Comparison of ENCODE assay signal across 18 cellular contexts in the genomic region with DNA sequence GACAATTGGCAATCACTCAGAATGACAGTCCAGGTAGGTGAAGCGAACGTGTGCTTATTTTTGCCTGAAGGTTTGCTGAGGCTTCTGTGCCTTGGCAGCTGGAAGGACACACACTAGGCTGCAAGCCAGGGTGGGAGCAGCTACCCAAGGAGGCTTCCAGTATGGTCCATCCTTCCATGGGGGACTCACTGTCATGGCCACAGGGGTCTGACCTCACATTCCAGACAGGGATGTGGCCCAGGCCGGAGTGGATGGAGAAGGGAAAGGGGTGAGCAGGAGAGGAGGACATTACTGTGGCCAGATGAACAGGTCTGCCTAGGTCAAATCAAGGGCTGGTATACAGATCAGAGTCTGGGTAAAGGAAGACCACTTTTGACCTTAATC.
DNase-seq lines count a peak whose midpoint lies in the region; ATAC-seq, FAIRE-seq and TF ChIP-seq lines count a peak whose summit lies in the region.
"Had no signal": no experiment of that assay in that cellular context is flagged by ENCODE, and none has a peak within 500 bp of the region (broad histone marks: within the 10 kb centered on the region; RNA-seq: fewer than 3 reads in every experiment).

No MANE protein-coding gene starts in this region.

- H3K27ac Mint-ChIP-seq in astrocyte (ENCODE audit: unreplicated experiment): no peak overlapping the region
- H3K27ac Mint-ChIP-seq in activated CD4-positive, alpha-beta T cell treated with anti-CD3 and anti-CD28 coated beads for 36 hours: no peak overlapping the region
- H3K27ac Mint-ChIP-seq: HFFc6 had no signal

- H2AFZ ChIP-seq in PC-3 (ENCODE audit: low read length): no peak overlapping the region
- no peak overlapping the region for H2AFZ ChIP-seq in astrocyte (ENCODE audit: low read depth, low read length)
- no peak overlapping the region for H2AFZ ChIP-seq in smooth muscle cell (ENCODE audit: low read depth)

- no peak overlapping the region for H3K4me3 Mint-ChIP-seq in astrocyte (ENCODE audit: unreplicated experiment)
- H3K4me3 Mint-ChIP-seq in activated CD4-positive, alpha-beta T cell treated with anti-CD3 and anti-CD28 coated beads for 36 hours: no peak overlapping the region
- H3K4me3 Mint-ChIP-seq: CD8-positive, alpha-beta memory T cell had no signal

- H3K9me3 Mint-ChIP-seq in astrocyte (ENCODE audit: unreplicated experiment): no peaks in the 10 kb centered on the region
- H3K9me3 Mint-ChIP-seq in activated CD4-positive, alpha-beta T cell treated with anti-CD3 and anti-CD28 coated beads for 36 hours (ENCODE audit: low read depth): no peaks in the 10 kb centered on the region
- H3K9me3 Mint-ChIP-seq: CD8-positive, alpha-beta memory T cell had no signal

- POLR2A ChIA-PET in PC-3 (lab: Charles Lee; ENCODE audit: unreplicated experiment): no interaction called here
- POLR2A ChIA-PET in activated CD4-positive, alpha-beta T cell treated with anti-CD3 and anti-CD28 coated beads for 36 hours (lab: Charles Lee): no interaction called here

- H3K4me1 Mint-ChIP-seq in astrocyte (ENCODE audit: low read depth, unreplicated experiment): peaks cover 20% of the 10 kb centered on the region
- no peaks in the 10 kb centered on the region for H3K4me1 Mint-ChIP-seq in activated CD4-positive, alpha-beta T cell treated with anti-CD3 and anti-CD28 coated beads for 36 hours
- H3K4me1 Mint-ChIP-seq: CD8-positive, alpha-beta memory T cell had no signal

- H3K4me1 ChIP-seq in PC-3 (ENCODE audit: insufficient read depth, low read length) (peaks cover 37% of the 10 kb centered on the region), astrocyte (ENCODE audit: insufficient read depth, low read length) (peaks cover 21% of the 10 kb centered on the region), smooth muscle cell (ENCODE audit: low read depth) (no peaks in the 10 kb centered on the region)
- H3K4me1 ChIP-seq: Peyer's patch had no signal

- no peaks in the 10 kb centered on the region for H3K9me3 ChIP-seq in PC-3 (ENCODE audit: low read length)
- no peaks in the 10 kb centered on the region for H3K9me3 ChIP-seq in astrocyte (ENCODE audit: insufficient read depth, low read depth, low read length)
- H3K9me3 ChIP-seq in smooth muscle cell (replicated peaks; ENCODE audit: low read depth): no peaks in the 10 kb centered on the region
- H3K9me3 ChIP-seq: MG63, Peyer's patch had no signal

- H4K20me1 ChIP-seq in PC-3 (ENCODE audit: low read length): no peaks in the 10 kb centered on the region
- H4K20me1 ChIP-seq in astrocyte (ENCODE audit: insufficient read depth, low read length): no peaks in the 10 kb centered on the region
- H4K20me1 ChIP-seq in smooth muscle cell (ENCODE audit: low read depth): no peaks in the 10 kb centered on the region

- H3K9ac ChIP-seq in PC-3 (ENCODE audit: low read length) (no peak overlapping the region), astrocyte (ENCODE audit: low read length) (no peak overlapping the region), smooth muscle cell (ENCODE audit: low read depth) (no peak overlapping the region)
- H3K9ac ChIP-seq: KMS-11 had no signal

- H3K27me3 ChIP-seq in PC-3 (ENCODE audit: low read length) (no peaks in the 10 kb centered on the region), astrocyte (ENCODE audit: insufficient read depth, low read length) (no peaks in the 10 kb centered on the region), smooth muscle cell (ENCODE audit: low read depth) (no peaks in the 10 kb centered on the region)
- H3K27me3 ChIP-seq: MG63, Peyer's patch had no signal

- 85 to 97% methylated on average over 3 of the region's 3 CpGs for WGBS in lower leg skin, 2 donors
- 70% methylated on average over 3 of the region's 3 CpGs for WGBS in smooth muscle cell (ENCODE audit: low lambda C conversion rate)

- H3F3A ChIP-seq in PC-3 (ENCODE audit: low read length, unreplicated experiment) (no peaks in the 10 kb centered on the region), smooth muscle cell (ENCODE audit: low read depth) (no peaks in the 10 kb centered on the region)

- H3K4me2 ChIP-seq in PC-3 (ENCODE audit: low read length) (peak overlapping the region; percentile 60), astrocyte (ENCODE audit: low read length) (peak overlapping the region; percentile 47), smooth muscle cell (no peak overlapping the region)
- H3K4me2 ChIP-seq: KMS-11 had no signal

- no peak for FAIRE-seq in astrocyte (lab: Jason Lieb, UNC)
- FAIRE-seq: H1 had no signal

- no peaks in the 10 kb centered on the region for H3K36me3 ChIP-seq in PC-3 (ENCODE audit: low read depth, low read length)
- H3K36me3 ChIP-seq in astrocyte (ENCODE audit: insufficient read depth, low read length): no peaks in the 10 kb centered on the region
- H3K36me3 ChIP-seq in smooth muscle cell (ENCODE audit: low read depth): no peaks in the 10 kb centered on the region
- H3K36me3 ChIP-seq: MG63, Peyer's patch had no signal

- H3K4me3 ChIP-seq in PC-3 (ENCODE audit: low read length): no peak overlapping the region
- no peak overlapping the region for H3K4me3 ChIP-seq in astrocyte (ENCODE audit: insufficient read depth, low read depth, low read length)
- H3K4me3 ChIP-seq in lower leg skin (ENCODE audit: low read depth, poor library complexity, severe bottlenecking): no peak overlapping the region
- no peak overlapping the region for H3K4me3 ChIP-seq in smooth muscle cell
- H3K4me3 ChIP-seq: MG63, Peyer's patch had no signal

- TF ChIP-seq POLR2A in lower leg skin (IDR thresholded peaks at IDR 0.05): no peak

- TF ChIP-seq CTCF in PC-3 (conservative IDR thresholded peaks at IDR 0.05; ENCODE audit: low read depth, low read length): no peak
- no peak for TF ChIP-seq CTCF in astrocyte (IDR thresholded peaks at IDR 0.05; ENCODE audit: insufficient read depth, low read depth, low read length)
- TF ChIP-seq CTCF in lower leg skin (IDR thresholded peaks at IDR 0.05): no peak
- no peak for TF ChIP-seq CTCF in smooth muscle cell (IDR thresholded peaks at IDR 0.05; ENCODE audit: borderline replicate concordance, insufficient read depth, poor library complexity, severe bottlenecking)

- intact Hi-C loops in PC-3 (cut with micrococcal nuclease): no loop called here
- intact Hi-C loops in lower leg skin (cut with DNase I; ENCODE audit: low total_unique reads): no loop called here
- intact Hi-C loops in activated CD4-positive, alpha-beta T cell treated with anti-CD3 and anti-CD28 coated beads for 36 hours (cut with DNase I, micrococcal nuclease): no loop called here

- ATAC-seq in PC-3: no peak
- no peak for ATAC-seq in activated CD4-positive, alpha-beta T cell treated with anti-CD3 and anti-CD28 coated beads for 36 hours

- H3K79me2 ChIP-seq in PC-3 (ENCODE audit: low read length) (no peaks in the 10 kb centered on the region), astrocyte (ENCODE audit: insufficient read depth, low read length) (no peaks in the 10 kb centered on the region), smooth muscle cell (ENCODE audit: low read depth) (no peaks in the 10 kb centered on the region)

- H3K27ac ChIP-seq in PC-3 (ENCODE audit: low read length) (peak overlapping the region; percentile 48), astrocyte (ENCODE audit: low read depth, low read length) (peak overlapping the region; percentile 33), smooth muscle cell (ENCODE audit: low read depth) (peak overlapping the region; percentile 9)
- H3K27ac ChIP-seq: KMS-11, Peyer's patch had no signal

- DNase-seq in PC-3: no peak
- DNase-seq in astrocyte (ENCODE audit: low read depth): peak; percentile 45
- DNase-seq in lower leg skin (ENCODE audit: low spot score in 2 of 2): peak; percentile 3 to 57
- DNase-seq in smooth muscle cell (lab: John Stamatoyannopoulos, UW; ENCODE audit: unreplicated experiment): no peak
- DNase-seq in activated CD4-positive, alpha-beta T cell treated with anti-CD3 and anti-CD28 coated beads for 36 hours: no peak
- DNase-seq in NCI-H2196 (lab: John Stamatoyannopoulos, UW; ENCODE audit: unreplicated experiment): no peak
- no peak for DNase-seq in 8988T
- DNase-seq: CD8-positive, alpha-beta memory T cell; HFFc6; MG63; NCI-H1092 treated with DMSO at 0.1 percent for 48 hours; NCI-H187; NCI-H2171; NCI-H774; Peyer's patch; SHP77 treated with DMSO at 0.1 percent for 48 hours had no signal

- H3K36me3 Mint-ChIP-seq in astrocyte (ENCODE audit: low read depth, unreplicated experiment): peaks cover 2% of the 10 kb centered on the region
- H3K36me3 Mint-ChIP-seq in activated CD4-positive, alpha-beta T cell treated with anti-CD3 and anti-CD28 coated beads for 36 hours (ENCODE audit: low read depth): peaks cover 3% of the 10 kb centered on the region

- H3K27me3 Mint-ChIP-seq in astrocyte (ENCODE audit: low read depth, unreplicated experiment): peaks cover 19% of the 10 kb centered on the region
- no peaks in the 10 kb centered on the region for H3K27me3 Mint-ChIP-seq in activated CD4-positive, alpha-beta T cell treated with anti-CD3 and anti-CD28 coated beads for 36 hours
- H3K27me3 Mint-ChIP-seq: CD8-positive, alpha-beta memory T cell had no signal

- no peaks in the 10 kb centered on the region for H3K9me2 ChIP-seq in PC-3 (replicated peaks; ENCODE audit: low read length)

- no TSS peak for BruUV-seq in PC-3 (replicated peaks; lab: Mats Ljungman, UMichigan)

- CTCF ChIA-PET in PC-3 (lab: Charles Lee): no interaction called here
- CTCF ChIA-PET in activated CD4-positive, alpha-beta T cell treated with anti-CD3 and anti-CD28 coated beads for 36 hours (lab: Charles Lee): no interaction called here

Comparison
In these comparisons a context has a peak if more than half of its experiments do, and no peak if none do; other contexts are left out.
1. DNase-seq: peak in astrocyte (single experiment) and lower leg skin (2 of 2); none in PC-3 (single experiment), smooth muscle cell (single experiment), activated CD4-positive, alpha-beta T cell treated with anti-CD3 and anti-CD28 coated beads for 36 hours (single experiment), NCI-H2196 (single experiment) and 8988T (single experiment).
2. Peak in every context shown above with its lines, with median percentiles within 50 percentile points of each other: H3K27ac ChIP-seq.